In the genomic region with DNA sequence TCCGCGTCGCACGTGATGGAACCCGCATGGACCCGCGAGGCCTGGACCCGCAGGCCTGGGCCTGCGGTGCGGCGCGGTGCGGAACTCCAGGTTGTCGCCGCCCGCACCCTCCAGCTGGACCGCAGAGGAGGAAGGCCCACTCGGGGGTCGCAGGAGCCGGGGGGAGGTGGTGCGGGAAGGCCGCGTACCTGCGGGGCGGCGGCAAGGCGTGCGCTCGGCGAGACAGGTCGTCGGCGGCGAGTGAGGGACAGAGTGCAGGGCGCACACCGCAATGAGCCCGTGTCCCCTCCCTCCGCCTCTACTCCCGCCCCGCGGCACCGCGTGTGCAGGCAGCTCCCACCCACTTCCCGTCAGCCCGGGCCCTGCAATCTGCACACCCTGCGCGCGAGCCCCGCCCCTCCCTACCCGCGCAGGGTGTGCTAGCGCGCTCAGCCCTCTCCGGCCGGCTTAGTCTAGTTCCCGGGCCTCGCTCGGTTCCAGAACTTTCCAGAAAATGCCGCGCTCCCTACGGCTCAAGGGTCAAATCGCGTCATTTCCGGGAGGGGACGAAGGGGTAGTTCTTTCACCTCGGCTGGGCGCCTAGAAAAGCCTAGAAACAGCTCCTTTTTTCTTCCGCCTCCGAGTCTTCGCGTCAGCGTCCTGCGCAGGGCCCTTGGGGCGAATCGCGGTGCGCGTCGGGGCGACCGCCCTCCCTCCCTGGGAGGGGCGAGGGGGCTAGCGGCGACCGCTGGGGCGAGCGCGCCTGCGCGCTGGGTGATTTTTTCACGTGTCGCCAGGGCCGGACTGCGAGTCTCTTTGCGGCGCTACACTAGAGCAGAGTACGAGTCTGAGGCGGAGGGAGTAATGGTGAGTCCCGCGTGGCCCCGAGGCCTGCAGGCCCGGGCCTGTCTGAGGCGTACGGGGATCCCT, we compare ENCODE assay signal across 8 cellular contexts. TPM values are rescaled to one million over a fixed set of nuclear protein-coding genes. Genes with fewer than 3 reads are reported as not detected.
A peak's percentile ranks its signal among the peaks of the same experiment; 100 is the strongest.
DNase-seq lines count a peak whose midpoint lies in the region; ATAC-seq, FAIRE-seq and TF ChIP-seq lines count a peak whose summit lies in the region.

A gene (minus strand): TSS at position 247 of the 909 bp plus-strand sequence. CDS start 992 bp downstream, outside the sequence.
A gene (plus strand): TSS at position 786 of the 909 bp plus-strand sequence. CDS start 58 bp downstream, at position 844.

- CTCF ChIA-PET in H1 (lab: Charles Lee; ENCODE audit: partially characterized antibody) = interaction anchor here (1.1 to 1.6 kb wide), 4 partner anchors 8 to 116 kb away, joined by 3 to 5 read pairs (median 4); no protein-coding TSS in a partner anchor

- H2BK120ac ChIP-seq in H1 (replicated peaks; ENCODE audit: low read depth, low read length) = no peak within 1 kb of the TSS
- peak within 1 kb of the TSS; percentile 76 for H2BK120ac ChIP-seq in mesenchymal stem cell (ENCODE audit: low read depth, low read length)

- H3K4me1 ChIP-seq in H1 (replicated peaks in 1 of 4; ENCODE audit: control insufficient read depth in 3 of 4, insufficient read depth in 4 of 4, low read length in 3 of 4) (peaks cover 2 to 7% (median 4%) of the 10 kb centered on the region in 4 experiments; a peak in 5 of 7 replicates), mesenchymal stem cell (ENCODE audit: control insufficient read depth, insufficient read depth, low read depth, low read length) (peaks cover 6% of the 10 kb centered on the region)

- peak; percentile 73 for ATAC-seq in GM21367 (IDR thresholded peaks at IDR 0.05; ENCODE audit: unreplicated experiment)

- H2BK15ac ChIP-seq in H1 (ENCODE audit: low read length) (no peak within 1 kb of the TSS), mesenchymal stem cell (ENCODE audit: low read depth, poor library complexity, severe bottlenecking) (peak within 1 kb of the TSS; percentile 93)

- H3K9ac ChIP-seq in H1 (replicated peaks in 1 of 4; ENCODE audit: extremely low read depth in 1 of 4, low read depth in 3 of 4, low read length in 3 of 4) (peak within 1 kb of the TSS; percentile 80 to 99 (median 88)), mesenchymal stem cell (ENCODE audit: low read length) (peak within 1 kb of the TSS; percentile 99)

- H3K18ac ChIP-seq in H1 (ENCODE audit: extremely low read depth, low read length) = peak within 1 kb of the TSS; percentile 86
- H3K18ac ChIP-seq in mesenchymal stem cell (ENCODE audit: low read depth in 1 of 2, low read length in 2 of 2) = peak within 1 kb of the TSS; percentile 88 to 98

- H3K27me3 ChIP-seq in H1 (replicated peaks in 1 of 4; ENCODE audit: control insufficient read depth in 3 of 4, extremely low read depth in 1 of 4, insufficient read depth in 3 of 4, low read length in 3 of 4) (no peaks in the 10 kb centered on the region), mesenchymal stem cell (ENCODE audit: control insufficient read depth in 1 of 2, insufficient read depth in 1 of 2, low read length in 2 of 2) (no peaks in the 10 kb centered on the region)

- H2BK5ac ChIP-seq in H1 (ENCODE audit: low read depth, low read length) = peak within 1 kb of the TSS; percentile 93
- H2BK5ac ChIP-seq in mesenchymal stem cell (ENCODE audit: low read depth, low read length, poor library complexity, severe bottlenecking) = peak within 1 kb of the TSS; percentile 92

- peak; percentile 96 for DNase-seq in COLO829 (ENCODE audit: low spot score)
- DNase-seq in HTR-8/SVneo (ENCODE audit: insufficient read length, low spot score) = peak; percentile 92
- peak; percentile 99 for DNase-seq in NOMO-1 treated with dmso at 0.1 percent for 144 hours (lab: John Stamatoyannopoulos, UW; ENCODE audit: unreplicated experiment)
- peak; percentile 85 to 99 (median 96) for DNase-seq in activated CD8-positive, alpha-beta memory T cell treated with anti-CD3 and anti-CD28 coated beads for 48 hours (ENCODE audit: low read depth in 2 of 3, low spot score in 2 of 3)
- peak; percentile 95 to 96 for DNase-seq in H1 (ENCODE audit: low read depth in 1 of 2, low spot score in 2 of 2)
- peak; percentile 100 for DNase-seq in mesenchymal stem cell
- DNase-seq in stimulated activated CD8-positive, alpha-beta memory T cell treated with anti-CD3 and anti-CD28 coated beads, Interleukin-12 subunit alpha, Interleukin-12 subunit beta, amount 100 ng/mL, for 4 hours (ENCODE audit: low read depth) = peak; percentile 97

- H3K4me2 ChIP-seq in H1 (ENCODE audit: insufficient read depth in 1 of 2, low read depth in 2 of 2, low read length in 2 of 2) (peak within 1 kb of the TSS; percentile 61 to 66), mesenchymal stem cell (ENCODE audit: low read length, poor library complexity, severe bottlenecking) (peak within 1 kb of the TSS; percentile 98)

- H3K79me1 ChIP-seq in H1 (ENCODE audit: low read depth, low read length) (0 out of 2 replicates have a peak, but pooled peaks cover 2% of the 10 kb centered on the region), mesenchymal stem cell (replicated peaks; ENCODE audit: low read length, poor library complexity, severe bottlenecking) (peaks cover 5% of the 10 kb centered on the region)

- peak within 1 kb of the TSS; percentile 13; the same call in 1 of the 2 replicates for H2BK20ac ChIP-seq in H1 (ENCODE audit: low read length)

- H3K4me3 ChIP-seq in H1 (ENCODE audit: extremely low read depth in 1 of 4, insufficient read depth in 2 of 4, low read depth in 3 of 4, low read length in 4 of 4) = peak within 1 kb of the TSS; percentile 85 to 94 (median 90)
- H3K4me3 ChIP-seq in mesenchymal stem cell (ENCODE audit: insufficient read depth in 1 of 2, low read depth in 1 of 2, low read length in 2 of 2) = peak within 1 kb of the TSS; percentile 97 to 99

- peaks cover 4% of the 10 kb centered on the region; the same call in 1 of the 2 replicates for H3K23me2 ChIP-seq in H1 (ENCODE audit: low read depth, low read length)

- H3K4ac ChIP-seq in H1 (replicated peaks; ENCODE audit: insufficient read length, low read depth, low read length) (peak within 1 kb of the TSS; percentile 94), mesenchymal stem cell (ENCODE audit: low read depth in 1 of 2, low read length in 2 of 2) (peak within 1 kb of the TSS; percentile 5 to 92)

- H4K91ac ChIP-seq in H1 (replicated peaks; ENCODE audit: insufficient read length, low read length) = peak within 1 kb of the TSS; percentile 81
- H4K91ac ChIP-seq in mesenchymal stem cell (ENCODE audit: low read length) = peak within 1 kb of the TSS; percentile 71

- H4K20me1 ChIP-seq in H1 (replicated peaks in 1 of 2; ENCODE audit: control insufficient read depth in 1 of 2, insufficient read depth in 2 of 2, low read length in 2 of 2) = peaks cover 11 to 21% of the 10 kb centered on the region in 2 experiments

- peak; percentile 89 for FAIRE-seq in HTR-8/SVneo (lab: Jason Lieb, UNC)
- no peak for FAIRE-seq in H1 (lab: Jason Lieb, UNC)

- H3K79me2 ChIP-seq in H1 (ENCODE audit: control insufficient read depth in 1 of 2, insufficient read depth in 2 of 2, low read length in 2 of 2) = peaks cover 50 to 90% of the 10 kb centered on the region in 2 experiments

- H3K27ac ChIP-seq in H1 (ENCODE audit: low read depth, low read length) (peak within 1 kb of the TSS; percentile 92), mesenchymal stem cell (ENCODE audit: low read length, poor library complexity, severe bottlenecking) (peak within 1 kb of the TSS; percentile 78)

- peaks cover 18 to 76% (median 45%) of the 10 kb centered on the region in 4 experiments for H3K36me3 ChIP-seq in H1 (ENCODE audit: control insufficient read depth in 2 of 4, insufficient read depth in 4 of 4, low read length in 3 of 4)
- peaks cover 15 to 66% of the 10 kb centered on the region in 2 experiments for H3K36me3 ChIP-seq in mesenchymal stem cell (ENCODE audit: control insufficient read depth in 1 of 2, insufficient read depth in 2 of 2, low read depth in 1 of 2, low read length in 2 of 2)

- H4K5ac ChIP-seq in H1 (ENCODE audit: insufficient read length, low read depth, low read length) = peak within 1 kb of the TSS; percentile 75

- peak in 1 of 2 experiments; percentile 14; a peak in 2 of 4 replicates for TF ChIP-seq RAD21 in H1 (IDR thresholded peaks at IDR 0.05 in 1 of 2, conservative IDR thresholded peaks at IDR 0.05 in 1 of 2; ENCODE audit: low read depth in 2 of 2, low read length in 2 of 2)

- peak within 1 kb of the TSS; percentile 83 for H3K56ac ChIP-seq in H1 (replicated peaks; ENCODE audit: insufficient read length, low read depth, low read length)

- H3K9me3 ChIP-seq in H1 (ENCODE audit: insufficient read depth in 2 of 2, low read depth in 1 of 2, low read length in 1 of 2) (no peaks in the 10 kb centered on the region), mesenchymal stem cell (ENCODE audit: control insufficient read depth, low read length) (no peaks in the 10 kb centered on the region)

- H2AK5ac ChIP-seq in H1 (ENCODE audit: low read depth, low read length) (0 out of 2 replicates have a peak within 1 kb of the TSS, but pooled peaks have one; percentile 67), mesenchymal stem cell (ENCODE audit: low read length, severe bottlenecking) (no peak within 1 kb of the TSS)

- no peak within 1 kb of the TSS for H3K23ac ChIP-seq in H1 (ENCODE audit: insufficient read length)
- H3K23ac ChIP-seq in mesenchymal stem cell (ENCODE audit: low read length in 2 of 2) = peak within 1 kb of the TSS in 1 of 2 experiments; percentile 97

- TF ChIP-seq POLR2A in H1 (IDR thresholded peaks at IDR 0.05; ENCODE audit: control extremely low read depth in 1 of 2, low read depth in 2 of 2, low read length in 2 of 2) = peak; percentile 93 to 96

- peak in 1 of 2 experiments; percentile 37; a peak in 1 of 3 replicates for TF ChIP-seq EP300 in H1 (IDR thresholded peaks at IDR 0.05; ENCODE audit: borderline replicate concordance in 1 of 2, low read depth in 2 of 2, low read length in 2 of 2)

- no peak for TF ChIP-seq CTCF in H1 (IDR thresholded peaks at IDR 0.05; ENCODE audit: control extremely low read depth in 1 of 3, insufficient read depth in 1 of 3, low read depth in 1 of 3, low read length in 3 of 3)

- 2% methylated on average over 72 of the region's 104 CpGs; no CpG with 5 or more reads in 1 of the 2 experiments for WGBS in H1 (ENCODE audit: extremely low coverage in 1 of 2, insufficient coverage in 1 of 2, insufficient read length in 1 of 2, insufficient replicate concordance in 2 of 2, low coverage in 1 of 2, low lambda C conversion rate in 2 of 2, missing lambda C conversion rate in 1 of 2), 2 experiments
- WGBS in mesenchymal stem cell = under 1% methylated on average over 81 of the region's 104 CpGs

- H2BK12ac ChIP-seq in H1 (ENCODE audit: low read depth, low read length) (no peak within 1 kb of the TSS; the same call in none of the 2 replicates), mesenchymal stem cell (ENCODE audit: low read length in 2 of 2) (peak within 1 kb of the TSS in 1 of 2 experiments; percentile 80)

- H3K14ac ChIP-seq in H1 (ENCODE audit: insufficient read length) = no peak within 1 kb of the TSS
- peak within 1 kb of the TSS in 1 of 2 experiments; percentile 94 for H3K14ac ChIP-seq in mesenchymal stem cell (ENCODE audit: low read length in 2 of 2)

- peak within 1 kb of the TSS; percentile 96 for H4K8ac ChIP-seq in H1 (ENCODE audit: extremely low read depth, insufficient read depth, low read length)
- peak within 1 kb of the TSS; percentile 80 for H4K8ac ChIP-seq in mesenchymal stem cell (ENCODE audit: low read length)

- POLR2A ChIA-PET in H1 (lab: Charles Lee; ENCODE audit: partially characterized antibody) = interaction anchor here (0.7 to 15.2 kb wide), 39 partner anchors 7 to 287 kb away, joined by 3 to 270 read pairs (median 5); a partner anchor contains a TSS

- no peak within 1 kb of the TSS for H2AFZ ChIP-seq in H1 (ENCODE audit: low read length)
- H2AFZ ChIP-seq in mesenchymal stem cell (ENCODE audit: low read depth, low read length) = peak within 1 kb of the TSS; percentile 98

RNA-seq across cellular contexts. Expression of the first gene that starts in this region (rescaled TPM):
- 1,063 and 1,108 TPM in 2 replicates for total RNA-seq in H1 (2021; fragmentation: NEBNext Ultra II Directional; extraction: Animal tissue kit (Norgen Biotek cat#: 25700))
- 166 and 221 TPM in 2 replicates for polyA plus RNA-seq in H1 (2011; rRNA removed)
- polyA plus RNA-seq in H1 (2011; cell fraction: cytosol; rRNA removed) = 437 TPM
- polyA plus RNA-seq in H1 (2011; cell fraction: nucleus; rRNA removed) = 273 TPM
- 711 to 1,050 TPM (median 760 TPM) in 4 replicates for polyA plus RNA-seq in H1 (2012, experiment 1 of 2)
- polyA plus RNA-seq in H1 (2012, experiment 2 of 2) = 82.7 TPM
- polyA plus RNA-seq in H1 (2013, experiment 1 of 2) = 650 TPM
- 656 TPM for polyA plus RNA-seq in H1 (2013, experiment 2 of 2)
- 579 and 740 TPM in 2 replicates for polyA minus RNA-seq in H1 (2011; rRNA and poly(A)+ RNA removed)
- polyA minus RNA-seq in H1 (2011; cell fraction: cytosol; rRNA and poly(A)+ RNA removed) = 445 TPM
- 371 TPM for polyA minus RNA-seq in H1 (2011; cell fraction: nucleus; rRNA and poly(A)+ RNA removed)
- polyA plus RNA-seq in mesenchymal stem cell (2013, experiment 1 of 2) = 141 TPM
- 144 TPM for polyA plus RNA-seq in mesenchymal stem cell (2013, experiment 2 of 2)

RNA-seq across cellular contexts. Expression of the second gene that starts in this region (rescaled TPM):
- total RNA-seq in H1 (2021; fragmentation: NEBNext Ultra II Directional; extraction: Animal tissue kit (Norgen Biotek cat#: 25700)) = 364 and 377 TPM in 2 replicates
- polyA plus RNA-seq in H1 (2011; rRNA removed) = 105 and 206 TPM in 2 replicates
- 477 TPM for polyA plus RNA-seq in H1 (2011; cell fraction: cytosol; rRNA removed)
- polyA plus RNA-seq in H1 (2011; cell fraction: nucleus; rRNA removed) = 54.2 TPM
- 533 to 920 TPM (median 596 TPM) in 4 replicates for polyA plus RNA-seq in H1 (2012, experiment 1 of 2)
- polyA plus RNA-seq in H1 (2012, experiment 2 of 2) = 303 TPM
- polyA plus RNA-seq in H1 (2013, experiment 1 of 2) = 740 TPM
- polyA plus RNA-seq in H1 (2013, experiment 2 of 2) = 786 TPM
- polyA minus RNA-seq in H1 (2011; rRNA and poly(A)+ RNA removed) = 34.1 and 42.6 TPM in 2 replicates
- polyA minus RNA-seq in H1 (2011; cell fraction: cytosol; rRNA and poly(A)+ RNA removed) = 53.6 TPM
- polyA minus RNA-seq in H1 (2011; cell fraction: nucleus; rRNA and poly(A)+ RNA removed) = 61.9 TPM
- 222 TPM for polyA plus RNA-seq in mesenchymal stem cell (2013, experiment 1 of 2)
- polyA plus RNA-seq in mesenchymal stem cell (2013, experiment 2 of 2) = 222 TPM

Comparison
In these comparisons a context has a peak if more than half of its experiments do, and no peak if none do; other contexts are left out.
1. Peak in every context shown above with its lines: DNase-seq, ATAC-seq, H3K4me3 ChIP-seq and H3K27ac ChIP-seq.